ENCODE assay signal across 1 cellular context in the genomic region with DNA sequence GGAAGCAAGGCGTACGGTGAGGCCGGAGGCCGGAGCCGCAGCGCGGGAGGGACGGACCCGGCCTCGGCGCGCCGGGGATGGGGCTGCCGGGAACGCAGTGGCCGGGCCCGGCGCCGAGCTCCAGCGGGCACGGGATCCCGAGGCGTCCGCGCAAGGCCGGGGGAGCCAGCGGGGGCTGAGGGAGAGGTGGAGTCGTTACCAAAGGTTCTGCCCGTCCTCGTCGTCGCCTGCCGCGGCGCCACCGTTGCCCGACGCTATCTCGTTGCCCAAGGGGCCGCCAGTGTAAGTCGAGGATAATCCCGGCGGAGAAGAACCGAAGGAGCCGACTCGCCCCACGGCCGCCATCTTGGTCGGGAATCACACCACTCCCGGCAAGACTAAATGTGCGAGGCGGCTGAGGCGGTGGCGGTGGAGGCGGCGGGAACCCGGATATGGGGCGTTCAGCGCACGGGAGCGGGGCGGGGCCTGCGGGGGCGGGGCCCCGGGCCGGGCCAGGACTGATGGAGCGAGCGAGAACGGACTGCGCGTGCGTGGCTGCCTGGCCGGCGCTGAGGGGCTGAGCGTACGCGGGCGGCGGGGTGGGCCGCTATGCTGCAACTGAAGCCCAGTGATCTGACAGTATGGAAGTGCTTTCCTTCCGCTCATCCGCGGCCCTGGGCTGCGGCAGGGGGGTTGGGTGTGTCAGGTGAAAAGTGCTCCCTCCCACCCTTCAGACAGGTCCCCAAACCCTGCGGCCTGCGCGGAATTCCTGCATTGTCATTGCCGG.
TF ChIP-seq lines count a peak whose summit lies in the region.

A gene (minus strand): TSS at position 433 of the 766 bp plus-strand sequence. CDS start 88 bp downstream, at position 345.

TF ChIP-seq in HepG2, 621 proteins besides CTCF, POLR2A, EP300 and RAD21 (continued from another document and continues in another):
- TF ChIP-seq, protein P1, sequence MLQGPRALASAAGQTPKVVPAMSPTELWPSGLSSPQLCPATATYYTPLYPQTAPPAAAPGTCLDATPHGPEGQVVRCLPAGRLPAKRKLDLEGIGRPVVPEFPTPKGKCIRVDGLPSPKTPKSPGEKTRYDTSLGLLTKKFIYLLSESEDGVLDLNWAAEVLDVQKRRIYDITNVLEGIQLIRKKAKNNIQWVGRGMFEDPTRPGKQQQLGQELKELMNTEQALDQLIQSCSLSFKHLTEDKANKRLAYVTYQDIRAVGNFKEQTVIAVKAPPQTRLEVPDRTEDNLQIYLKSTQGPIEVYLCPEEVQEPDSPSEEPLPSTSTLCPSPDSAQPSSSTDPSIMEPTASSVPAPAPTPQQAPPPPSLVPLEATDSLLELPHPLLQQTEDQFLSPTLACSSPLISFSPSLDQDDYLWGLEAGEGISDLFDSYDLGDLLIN (CRISPR knock-in tag; IDR thresholded peaks at IDR 0.05; ENCODE audit: borderline replicate concordance), result no peak
- TF ChIP-seq, protein P2, sequence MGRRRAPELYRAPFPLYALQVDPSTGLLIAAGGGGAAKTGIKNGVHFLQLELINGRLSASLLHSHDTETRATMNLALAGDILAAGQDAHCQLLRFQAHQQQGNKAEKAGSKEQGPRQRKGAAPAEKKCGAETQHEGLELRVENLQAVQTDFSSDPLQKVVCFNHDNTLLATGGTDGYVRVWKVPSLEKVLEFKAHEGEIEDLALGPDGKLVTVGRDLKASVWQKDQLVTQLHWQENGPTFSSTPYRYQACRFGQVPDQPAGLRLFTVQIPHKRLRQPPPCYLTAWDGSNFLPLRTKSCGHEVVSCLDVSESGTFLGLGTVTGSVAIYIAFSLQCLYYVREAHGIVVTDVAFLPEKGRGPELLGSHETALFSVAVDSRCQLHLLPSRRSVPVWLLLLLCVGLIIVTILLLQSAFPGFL (CRISPR knock-in tag; IDR thresholded peaks at IDR 0.05), result 0 out of 2 replicates have a peak, but pooled peaks have one; percentile 34
- TF ChIP-seq CBX2 (IDR thresholded peaks at IDR 0.05; ENCODE audit: low read depth, low read length) (no peak), CBX2 (CRISPR knock-in tag; IDR thresholded peaks at IDR 0.05; ENCODE audit: low read depth) (no peak), ZBTB42 (CRISPR knock-in tag; IDR thresholded peaks at IDR 0.05) (no peak), ZNF121 (CRISPR knock-in tag; IDR thresholded peaks at IDR 0.05) (no peak), ZNF431 (CRISPR knock-in tag; IDR thresholded peaks at IDR 0.05; ENCODE audit: borderline replicate concordance, low read depth) (no peak), GATA4 (IDR thresholded peaks at IDR 0.05; ENCODE audit: borderline replicate concordance, low read depth) (0 out of 2 replicates have a peak, but pooled peaks have one; percentile 3), NCOR1 (IDR thresholded peaks at IDR 0.05; ENCODE audit: borderline replicate concordance, low read length) (no peak), TRIM24 (CRISPR knock-in tag; IDR thresholded peaks at IDR 0.05) (no peak), ZNF326 (CRISPR knock-in tag; IDR thresholded peaks at IDR 0.05; ENCODE audit: borderline replicate concordance) (no peak), ZNF253 (CRISPR knock-in tag; IDR thresholded peaks at IDR 0.05; ENCODE audit: borderline replicate concordance) (no peak), STAG1 (CRISPR knock-in tag; IDR thresholded peaks at IDR 0.05) (no peak), HDAC2 (CRISPR knock-in tag; IDR thresholded peaks at IDR 0.05) (no peak), ZNF577 (CRISPR knock-in tag; IDR thresholded peaks at IDR 0.05; ENCODE audit: borderline replicate concordance, low read depth) (no peak), HNRNPK (IDR thresholded peaks at IDR 0.05; ENCODE audit: low read depth, low read length, poor library complexity, severe bottlenecking) (no peak), MBD4 (IDR thresholded peaks at IDR 0.05; ENCODE audit: borderline replicate concordance, low read length) (no peak), BHLHE40 (IDR thresholded peaks at IDR 0.05; ENCODE audit: low read length) (peak; percentile 74), ZMYM2 (CRISPR knock-in tag; IDR thresholded peaks at IDR 0.05) (no peak), SAFB2 (CRISPR knock-in tag; IDR thresholded peaks at IDR 0.05; ENCODE audit: borderline replicate concordance, low read depth) (no peak; the same call in 1 of the 2 replicates), IRX3 (CRISPR knock-in tag; IDR thresholded peaks at IDR 0.05; ENCODE audit: borderline replicate concordance, low read depth) (peak; percentile 40; the same call in 1 of the 2 replicates)
- TF ChIP-seq, protein P3, sequence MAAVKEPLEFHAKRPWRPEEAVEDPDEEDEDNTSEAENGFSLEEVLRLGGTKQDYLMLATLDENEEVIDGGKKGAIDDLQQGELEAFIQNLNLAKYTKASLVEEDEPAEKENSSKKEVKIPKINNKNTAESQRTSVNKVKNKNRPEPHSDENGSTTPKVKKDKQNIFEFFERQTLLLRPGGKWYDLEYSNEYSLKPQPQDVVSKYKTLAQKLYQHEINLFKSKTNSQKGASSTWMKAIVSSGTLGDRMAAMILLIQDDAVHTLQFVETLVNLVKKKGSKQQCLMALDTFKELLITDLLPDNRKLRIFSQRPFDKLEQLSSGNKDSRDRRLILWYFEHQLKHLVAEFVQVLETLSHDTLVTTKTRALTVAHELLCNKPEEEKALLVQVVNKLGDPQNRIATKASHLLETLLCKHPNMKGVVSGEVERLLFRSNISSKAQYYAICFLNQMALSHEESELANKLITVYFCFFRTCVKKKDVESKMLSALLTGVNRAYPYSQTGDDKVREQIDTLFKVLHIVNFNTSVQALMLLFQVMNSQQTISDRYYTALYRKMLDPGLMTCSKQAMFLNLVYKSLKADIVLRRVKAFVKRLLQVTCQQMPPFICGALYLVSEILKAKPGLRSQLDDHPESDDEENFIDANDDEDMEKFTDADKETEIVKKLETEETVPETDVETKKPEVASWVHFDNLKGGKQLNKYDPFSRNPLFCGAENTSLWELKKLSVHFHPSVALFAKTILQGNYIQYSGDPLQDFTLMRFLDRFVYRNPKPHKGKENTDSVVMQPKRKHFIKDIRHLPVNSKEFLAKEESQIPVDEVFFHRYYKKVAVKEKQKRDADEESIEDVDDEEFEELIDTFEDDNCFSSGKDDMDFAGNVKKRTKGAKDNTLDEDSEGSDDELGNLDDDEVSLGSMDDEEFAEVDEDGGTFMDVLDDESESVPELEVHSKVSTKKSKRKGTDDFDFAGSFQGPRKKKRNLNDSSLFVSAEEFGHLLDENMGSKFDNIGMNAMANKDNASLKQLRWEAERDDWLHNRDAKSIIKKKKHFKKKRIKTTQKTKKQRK (IDR thresholded peaks at IDR 0.05; ENCODE audit: low read length), result no peak
- TF ChIP-seq, protein P4, sequence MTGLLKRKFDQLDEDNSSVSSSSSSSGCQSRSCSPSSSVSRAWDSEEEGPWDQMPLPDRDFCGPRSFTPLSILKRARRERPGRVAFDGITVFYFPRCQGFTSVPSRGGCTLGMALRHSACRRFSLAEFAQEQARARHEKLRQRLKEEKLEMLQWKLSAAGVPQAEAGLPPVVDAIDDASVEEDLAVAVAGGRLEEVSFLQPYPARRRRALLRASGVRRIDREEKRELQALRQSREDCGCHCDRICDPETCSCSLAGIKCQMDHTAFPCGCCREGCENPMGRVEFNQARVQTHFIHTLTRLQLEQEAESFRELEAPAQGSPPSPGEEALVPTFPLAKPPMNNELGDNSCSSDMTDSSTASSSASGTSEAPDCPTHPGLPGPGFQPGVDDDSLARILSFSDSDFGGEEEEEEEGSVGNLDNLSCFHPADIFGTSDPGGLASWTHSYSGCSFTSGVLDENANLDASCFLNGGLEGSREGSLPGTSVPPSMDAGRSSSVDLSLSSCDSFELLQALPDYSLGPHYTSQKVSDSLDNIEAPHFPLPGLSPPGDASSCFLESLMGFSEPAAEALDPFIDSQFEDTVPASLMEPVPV (CRISPR knock-in tag; IDR thresholded peaks at IDR 0.05), result peak; percentile 42; the same call in 1 of the 2 replicates
- TF ChIP-seq, protein P5, sequence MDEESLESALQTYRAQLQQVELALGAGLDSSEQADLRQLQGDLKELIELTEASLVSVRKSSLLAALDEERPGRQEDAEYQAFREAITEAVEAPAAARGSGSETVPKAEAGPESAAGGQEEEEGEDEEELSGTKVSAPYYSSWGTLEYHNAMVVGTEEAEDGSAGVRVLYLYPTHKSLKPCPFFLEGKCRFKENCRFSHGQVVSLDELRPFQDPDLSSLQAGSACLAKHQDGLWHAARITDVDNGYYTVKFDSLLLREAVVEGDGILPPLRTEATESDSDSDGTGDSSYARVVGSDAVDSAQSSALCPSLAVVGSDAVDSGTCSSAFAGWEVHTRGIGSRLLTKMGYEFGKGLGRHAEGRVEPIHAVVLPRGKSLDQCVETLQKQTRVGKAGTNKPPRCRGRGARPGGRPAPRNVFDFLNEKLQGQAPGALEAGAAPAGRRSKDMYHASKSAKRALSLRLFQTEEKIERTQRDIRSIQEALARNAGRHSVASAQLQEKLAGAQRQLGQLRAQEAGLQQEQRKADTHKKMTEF (CRISPR knock-in tag; IDR thresholded peaks at IDR 0.05), result peak; percentile 52; the same call in 1 of the 2 replicates
- TF ChIP-seq, protein P6, sequence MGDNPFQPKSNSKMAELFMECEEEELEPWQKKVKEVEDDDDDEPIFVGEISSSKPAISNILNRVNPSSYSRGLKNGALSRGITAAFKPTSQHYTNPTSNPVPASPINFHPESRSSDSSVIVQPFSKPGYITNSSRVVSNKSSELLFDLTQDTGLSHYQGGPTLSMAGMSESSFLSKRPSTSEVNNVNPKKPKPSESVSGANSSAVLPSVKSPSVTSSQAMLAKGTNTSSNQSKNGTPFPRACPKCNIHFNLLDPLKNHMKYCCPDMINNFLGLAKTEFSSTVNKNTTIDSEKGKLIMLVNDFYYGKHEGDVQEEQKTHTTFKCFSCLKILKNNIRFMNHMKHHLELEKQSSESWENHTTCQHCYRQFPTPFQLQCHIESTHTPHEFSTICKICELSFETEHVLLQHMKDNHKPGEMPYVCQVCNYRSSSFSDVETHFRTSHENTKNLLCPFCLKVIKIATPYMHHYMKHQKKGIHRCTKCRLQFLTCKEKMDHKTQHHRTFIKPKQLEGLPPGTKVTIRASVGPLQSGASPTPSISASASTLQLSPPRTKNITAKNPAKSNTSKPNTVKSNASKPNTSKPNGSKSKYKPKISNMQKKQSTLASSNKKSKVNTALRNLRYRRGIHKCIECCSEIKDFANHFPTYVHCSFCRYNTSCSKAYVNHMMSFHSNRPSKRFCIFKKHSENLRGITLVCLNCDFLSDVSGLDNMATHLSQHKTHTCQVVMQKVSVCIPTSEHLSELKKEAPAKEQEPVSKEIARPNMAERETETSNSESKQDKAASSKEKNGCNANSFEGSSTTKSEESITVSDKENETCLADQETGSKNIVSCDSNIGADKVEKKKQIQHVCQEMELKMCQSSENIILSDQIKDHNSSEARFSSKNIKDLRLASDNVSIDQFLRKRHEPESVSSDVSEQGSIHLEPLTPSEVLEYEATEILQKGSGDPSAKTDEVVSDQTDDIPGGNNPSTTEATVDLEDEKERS (CRISPR knock-in tag; IDR thresholded peaks at IDR 0.05), result peak; percentile 4; the same call in 1 of the 2 replicates
- TF ChIP-seq, protein P7, sequence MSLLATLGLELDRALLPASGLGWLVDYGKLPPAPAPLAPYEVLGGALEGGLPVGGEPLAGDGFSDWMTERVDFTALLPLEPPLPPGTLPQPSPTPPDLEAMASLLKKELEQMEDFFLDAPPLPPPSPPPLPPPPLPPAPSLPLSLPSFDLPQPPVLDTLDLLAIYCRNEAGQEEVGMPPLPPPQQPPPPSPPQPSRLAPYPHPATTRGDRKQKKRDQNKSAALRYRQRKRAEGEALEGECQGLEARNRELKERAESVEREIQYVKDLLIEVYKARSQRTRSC (CRISPR knock-in tag; IDR thresholded peaks at IDR 0.05; ENCODE audit: low read depth), result no peak
- TF ChIP-seq, protein P8, sequence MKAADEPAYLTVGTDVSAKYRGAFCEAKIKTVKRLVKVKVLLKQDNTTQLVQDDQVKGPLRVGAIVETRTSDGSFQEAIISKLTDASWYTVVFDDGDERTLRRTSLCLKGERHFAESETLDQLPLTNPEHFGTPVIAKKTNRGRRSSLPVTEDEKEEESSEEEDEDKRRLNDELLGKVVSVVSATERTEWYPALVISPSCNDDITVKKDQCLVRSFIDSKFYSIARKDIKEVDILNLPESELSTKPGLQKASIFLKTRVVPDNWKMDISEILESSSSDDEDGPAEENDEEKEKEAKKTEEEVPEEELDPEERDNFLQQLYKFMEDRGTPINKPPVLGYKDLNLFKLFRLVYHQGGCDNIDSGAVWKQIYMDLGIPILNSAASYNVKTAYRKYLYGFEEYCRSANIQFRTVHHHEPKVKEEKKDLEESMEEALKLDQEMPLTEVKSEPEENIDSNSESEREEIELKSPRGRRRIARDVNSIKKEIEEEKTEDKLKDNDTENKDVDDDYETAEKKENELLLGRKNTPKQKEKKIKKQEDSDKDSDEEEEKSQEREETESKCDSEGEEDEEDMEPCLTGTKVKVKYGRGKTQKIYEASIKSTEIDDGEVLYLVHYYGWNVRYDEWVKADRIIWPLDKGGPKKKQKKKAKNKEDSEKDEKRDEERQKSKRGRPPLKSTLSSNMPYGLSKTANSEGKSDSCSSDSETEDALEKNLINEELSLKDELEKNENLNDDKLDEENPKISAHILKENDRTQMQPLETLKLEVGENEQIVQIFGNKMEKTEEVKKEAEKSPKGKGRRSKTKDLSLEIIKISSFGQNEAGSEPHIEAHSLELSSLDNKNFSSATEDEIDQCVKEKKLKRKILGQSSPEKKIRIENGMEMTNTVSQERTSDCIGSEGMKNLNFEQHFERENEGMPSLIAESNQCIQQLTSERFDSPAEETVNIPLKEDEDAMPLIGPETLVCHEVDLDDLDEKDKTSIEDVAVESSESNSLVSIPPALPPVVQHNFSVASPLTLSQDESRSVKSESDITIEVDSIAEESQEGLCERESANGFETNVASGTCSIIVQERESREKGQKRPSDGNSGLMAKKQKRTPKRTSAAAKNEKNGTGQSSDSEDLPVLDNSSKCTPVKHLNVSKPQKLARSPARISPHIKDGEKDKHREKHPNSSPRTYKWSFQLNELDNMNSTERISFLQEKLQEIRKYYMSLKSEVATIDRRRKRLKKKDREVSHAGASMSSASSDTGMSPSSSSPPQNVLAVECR (CRISPR knock-in tag; IDR thresholded peaks at IDR 0.05; ENCODE audit: borderline replicate concordance), result peak; percentile 85
- TF ChIP-seq, protein P9, sequence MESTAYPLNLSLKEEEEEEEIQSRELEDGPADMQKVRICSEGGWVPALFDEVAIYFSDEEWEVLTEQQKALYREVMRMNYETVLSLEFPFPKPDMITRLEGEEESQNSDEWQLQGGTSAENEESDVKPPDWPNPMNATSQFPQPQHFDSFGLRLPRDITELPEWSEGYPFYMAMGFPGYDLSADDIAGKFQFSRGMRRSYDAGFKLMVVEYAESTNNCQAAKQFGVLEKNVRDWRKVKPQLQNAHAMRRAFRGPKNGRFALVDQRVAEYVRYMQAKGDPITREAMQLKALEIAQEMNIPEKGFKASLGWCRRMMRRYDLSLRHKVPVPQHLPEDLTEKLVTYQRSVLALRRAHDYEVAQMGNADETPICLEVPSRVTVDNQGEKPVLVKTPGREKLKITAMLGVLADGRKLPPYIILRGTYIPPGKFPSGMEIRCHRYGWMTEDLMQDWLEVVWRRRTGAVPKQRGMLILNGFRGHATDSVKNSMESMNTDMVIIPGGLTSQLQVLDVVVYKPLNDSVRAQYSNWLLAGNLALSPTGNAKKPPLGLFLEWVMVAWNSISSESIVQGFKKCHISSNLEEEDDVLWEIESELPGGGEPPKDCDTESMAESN (CRISPR knock-in tag; conservative IDR thresholded peaks at IDR 0.05), result no peak; the same call in 1 of the 2 replicates
- TF ChIP-seq, protein P10, sequence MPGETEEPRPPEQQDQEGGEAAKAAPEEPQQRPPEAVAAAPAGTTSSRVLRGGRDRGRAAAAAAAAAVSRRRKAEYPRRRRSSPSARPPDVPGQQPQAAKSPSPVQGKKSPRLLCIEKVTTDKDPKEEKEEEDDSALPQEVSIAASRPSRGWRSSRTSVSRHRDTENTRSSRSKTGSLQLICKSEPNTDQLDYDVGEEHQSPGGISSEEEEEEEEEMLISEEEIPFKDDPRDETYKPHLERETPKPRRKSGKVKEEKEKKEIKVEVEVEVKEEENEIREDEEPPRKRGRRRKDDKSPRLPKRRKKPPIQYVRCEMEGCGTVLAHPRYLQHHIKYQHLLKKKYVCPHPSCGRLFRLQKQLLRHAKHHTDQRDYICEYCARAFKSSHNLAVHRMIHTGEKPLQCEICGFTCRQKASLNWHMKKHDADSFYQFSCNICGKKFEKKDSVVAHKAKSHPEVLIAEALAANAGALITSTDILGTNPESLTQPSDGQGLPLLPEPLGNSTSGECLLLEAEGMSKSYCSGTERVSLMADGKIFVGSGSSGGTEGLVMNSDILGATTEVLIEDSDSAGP (CRISPR knock-in tag; IDR thresholded peaks at IDR 0.05; ENCODE audit: borderline replicate concordance), result peak; percentile 53
